Comparison of ENCODE assay signal across 8 cellular contexts in genomic region chr11:68750197-68750987, GRCh38. TPM values are rescaled to one million over a fixed set of nuclear protein-coding genes. Genes with fewer than 3 reads are reported as not detected.
DNase-seq lines count a peak whose midpoint lies in the region; ATAC-seq and TF ChIP-seq lines count a peak whose summit lies in the region.

No MANE protein-coding gene starts in this region.

- H3K36me3 ChIP-seq in HUES48 (ENCODE audit: control insufficient read depth, insufficient read depth, low read length) = peaks cover 24% of the 10 kb centered on the region

- H3K4me1 Mint-ChIP-seq in WTC11 = peaks cover 61% of the 10 kb centered on the region

- peaks cover 31% of the 10 kb centered on the region for H3K4me1 ChIP-seq in HUES48 (ENCODE audit: control insufficient read depth, insufficient read depth, low read length)

- H3K27me3 Mint-ChIP-seq in WTC11 (ENCODE audit: low read depth) = no peaks in the 10 kb centered on the region

- H3K9me3 Mint-ChIP-seq in WTC11 = no peaks in the 10 kb centered on the region

- peaks cover 30% of the 10 kb centered on the region for H3K36me3 Mint-ChIP-seq in WTC11

- H3K27me3 ChIP-seq in HUES48 (ENCODE audit: control insufficient read depth, insufficient read depth, low read length) = no peaks in the 10 kb centered on the region

- H3K4me3 ChIP-seq in HUES48 (ENCODE audit: low read depth, low read length) (peak overlapping the region; percentile 69), epithelial cell of esophagus (ENCODE audit: low read length) (no peak overlapping the region)

- peak overlapping the region; percentile 88 for H3K4me3 Mint-ChIP-seq in WTC11

- H3K9ac ChIP-seq in HUES48 (ENCODE audit: low read depth, low read length) = peak overlapping the region; percentile 83

- POLR2A ChIA-PET in WTC11 (lab: Charles Lee) = interaction anchor here (0.6 to 1.2 kb wide), 4 partner anchors 9 to 290 kb away, joined by 3 to 5 read pairs (median 4); partner anchors contain the start of genes GAL and PPP6R3

- ATAC-seq in WTC11 (peak; percentile 58), HG03196 (IDR thresholded peaks at IDR 0.05; ENCODE audit: unreplicated experiment) (no peak)

- no peaks in the 10 kb centered on the region for H3K9me3 ChIP-seq in HUES48 (ENCODE audit: control insufficient read depth, insufficient read depth, low read length)

- no peak for TF ChIP-seq CTCF in WTC11 (IDR thresholded peaks at IDR 0.05)
- no peak for TF ChIP-seq CTCF in epithelial cell of esophagus (IDR thresholded peaks at IDR 0.05; ENCODE audit: insufficient read depth, low read depth, low read length, missing control alignments)

- H3K27ac Mint-ChIP-seq in WTC11 = peak overlapping the region; percentile 100

- CTCF ChIA-PET in WTC11 (lab: Charles Lee) = interaction anchor here (0.8 to 3.5 kb wide), 4 partner anchors 26 to 118 kb away, joined by 3 to 22 read pairs (median 6); no protein-coding TSS in a partner anchor

- peak overlapping the region; percentile 82 for H3K27ac ChIP-seq in HUES48 (ENCODE audit: low read depth, low read length)

- peak; percentile 94 for DNase-seq in WTC11 (ENCODE audit: low spot score)
- peak; percentile 7 for DNase-seq in epithelial cell of esophagus (ENCODE audit: low read depth)
- peak; percentile 79 for DNase-seq in retina
- no peak for DNase-seq in SIG-M5 treated with dmso at 0.1 percent for 504 hours (lab: John Stamatoyannopoulos, UW; ENCODE audit: unreplicated experiment)
- DNase-seq in hepatic stellate cell (ENCODE audit: low spot score) = no peak
- DNase-seq in kidney tubule cell (ENCODE audit: low spot score) = no peak

TF ChIP-seq in WTC11, 78 proteins besides CTCF, POLR2A, EP300 and RAD21 (continues in another document):
- TF ChIP-seq ZNF317 (CRISPR knock-in tag; IDR thresholded peaks at IDR 0.05; ENCODE audit: borderline replicate concordance, low read depth) = 0 out of 2 replicates have a peak, but pooled peaks have one; percentile 34
- TF ChIP-seq, protein P1, sequence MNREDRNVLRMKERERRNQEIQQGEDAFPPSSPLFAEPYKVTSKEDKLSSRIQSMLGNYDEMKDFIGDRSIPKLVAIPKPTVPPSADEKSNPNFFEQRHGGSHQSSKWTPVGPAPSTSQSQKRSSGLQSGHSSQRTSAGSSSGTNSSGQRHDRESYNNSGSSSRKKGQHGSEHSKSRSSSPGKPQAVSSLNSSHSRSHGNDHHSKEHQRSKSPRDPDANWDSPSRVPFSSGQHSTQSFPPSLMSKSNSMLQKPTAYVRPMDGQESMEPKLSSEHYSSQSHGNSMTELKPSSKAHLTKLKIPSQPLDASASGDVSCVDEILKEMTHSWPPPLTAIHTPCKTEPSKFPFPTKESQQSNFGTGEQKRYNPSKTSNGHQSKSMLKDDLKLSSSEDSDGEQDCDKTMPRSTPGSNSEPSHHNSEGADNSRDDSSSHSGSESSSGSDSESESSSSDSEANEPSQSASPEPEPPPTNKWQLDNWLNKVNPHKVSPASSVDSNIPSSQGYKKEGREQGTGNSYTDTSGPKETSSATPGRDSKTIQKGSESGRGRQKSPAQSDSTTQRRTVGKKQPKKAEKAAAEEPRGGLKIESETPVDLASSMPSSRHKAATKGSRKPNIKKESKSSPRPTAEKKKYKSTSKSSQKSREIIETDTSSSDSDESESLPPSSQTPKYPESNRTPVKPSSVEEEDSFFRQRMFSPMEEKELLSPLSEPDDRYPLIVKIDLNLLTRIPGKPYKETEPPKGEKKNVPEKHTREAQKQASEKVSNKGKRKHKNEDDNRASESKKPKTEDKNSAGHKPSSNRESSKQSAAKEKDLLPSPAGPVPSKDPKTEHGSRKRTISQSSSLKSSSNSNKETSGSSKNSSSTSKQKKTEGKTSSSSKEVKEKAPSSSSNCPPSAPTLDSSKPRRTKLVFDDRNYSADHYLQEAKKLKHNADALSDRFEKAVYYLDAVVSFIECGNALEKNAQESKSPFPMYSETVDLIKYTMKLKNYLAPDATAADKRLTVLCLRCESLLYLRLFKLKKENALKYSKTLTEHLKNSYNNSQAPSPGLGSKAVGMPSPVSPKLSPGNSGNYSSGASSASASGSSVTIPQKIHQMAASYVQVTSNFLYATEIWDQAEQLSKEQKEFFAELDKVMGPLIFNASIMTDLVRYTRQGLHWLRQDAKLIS (CRISPR knock-in tag; IDR thresholded peaks at IDR 0.05; ENCODE audit: borderline replicate concordance) = no peak
- peak; percentile 55 for TF ChIP-seq FOXP4 (CRISPR knock-in tag; IDR thresholded peaks at IDR 0.05)
- TF ChIP-seq MYBL2 (CRISPR knock-in tag; IDR thresholded peaks at IDR 0.05) = peak; percentile 69
- no peak for TF ChIP-seq SOX15 (CRISPR knock-in tag; IDR thresholded peaks at IDR 0.05)
- TF ChIP-seq SMAD3 (CRISPR knock-in tag; IDR thresholded peaks at IDR 0.05; ENCODE audit: borderline replicate concordance) = peak; percentile 29; the same call in 1 of the 2 replicates
- TF ChIP-seq NFE2L1 (CRISPR knock-in tag; IDR thresholded peaks at IDR 0.05) = peak; percentile 76
- TF ChIP-seq, protein P2, sequence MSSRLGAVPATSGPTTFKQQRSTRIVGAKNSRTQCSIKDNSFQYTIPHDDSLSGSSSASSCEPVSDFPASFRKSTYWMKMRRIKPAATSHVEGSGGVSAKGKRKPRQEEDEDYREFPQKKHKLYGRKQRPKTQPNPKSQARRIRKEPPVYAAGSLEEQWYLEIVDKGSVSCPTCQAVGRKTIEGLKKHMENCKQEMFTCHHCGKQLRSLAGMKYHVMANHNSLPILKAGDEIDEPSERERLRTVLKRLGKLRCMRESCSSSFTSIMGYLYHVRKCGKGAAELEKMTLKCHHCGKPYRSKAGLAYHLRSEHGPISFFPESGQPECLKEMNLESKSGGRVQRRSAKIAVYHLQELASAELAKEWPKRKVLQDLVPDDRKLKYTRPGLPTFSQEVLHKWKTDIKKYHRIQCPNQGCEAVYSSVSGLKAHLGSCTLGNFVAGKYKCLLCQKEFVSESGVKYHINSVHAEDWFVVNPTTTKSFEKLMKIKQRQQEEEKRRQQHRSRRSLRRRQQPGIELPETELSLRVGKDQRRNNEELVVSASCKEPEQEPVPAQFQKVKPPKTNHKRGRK (CRISPR knock-in tag; IDR thresholded peaks at IDR 0.05; ENCODE audit: borderline replicate concordance) = no peak
- TF ChIP-seq CREM (CRISPR knock-in tag; IDR thresholded peaks at IDR 0.05) = no peak
- TF ChIP-seq ATF1 (CRISPR knock-in tag; IDR thresholded peaks at IDR 0.05) = peak; percentile 90; the same call in 1 of the 2 replicates
- no peak for TF ChIP-seq JAZF1 (CRISPR knock-in tag; IDR thresholded peaks at IDR 0.05)
- TF ChIP-seq JUN (CRISPR knock-in tag; IDR thresholded peaks at IDR 0.05) = 0 out of 2 replicates have a peak, but pooled peaks have one; percentile 28
- peak; percentile 54; the same call in 1 of the 2 replicates for TF ChIP-seq ELF4 (CRISPR knock-in tag; IDR thresholded peaks at IDR 0.05; ENCODE audit: low read depth)
- peak; percentile 74; the same call in 1 of the 2 replicates for TF ChIP-seq TEAD1 (CRISPR knock-in tag; IDR thresholded peaks at IDR 0.05)
- TF ChIP-seq ZNF263 (CRISPR knock-in tag; IDR thresholded peaks at IDR 0.05; ENCODE audit: low read depth) = peak; percentile 57; the same call in 1 of the 2 replicates
- peak; percentile 76; the same call in 1 of the 2 replicates for TF ChIP-seq HMGXB4 (CRISPR knock-in tag; IDR thresholded peaks at IDR 0.05)
- peak; percentile 59; the same call in 1 of the 2 replicates for TF ChIP-seq TEAD4 (CRISPR knock-in tag; IDR thresholded peaks at IDR 0.05)
- no peak for TF ChIP-seq ATF2 (CRISPR knock-in tag; IDR thresholded peaks at IDR 0.05; ENCODE audit: borderline replicate concordance, low read depth)
- TF ChIP-seq NR2C2 (CRISPR knock-in tag; IDR thresholded peaks at IDR 0.05) = 0 out of 2 replicates have a peak, but pooled peaks have one; percentile 14
- TF ChIP-seq FOXK1 (CRISPR knock-in tag; IDR thresholded peaks at IDR 0.05) = 0 out of 2 replicates have a peak, but pooled peaks have one; percentile 16

RNA-seq across cellular contexts. Expression of gene TESMIN, which starts 0.9 kb away (rescaled TPM):
- 78.8 to 91.9 TPM (median 85.6 TPM) in 3 replicates for total RNA-seq in WTC11 (2021)

Comparison
In these comparisons a context has a peak if more than half of its experiments do, and no peak if none do; other contexts are left out.
1. DNase-seq: peak in WTC11 (single experiment), epithelial cell of esophagus (single experiment) and retina (single experiment); none in SIG-M5 treated with dmso at 0.1 percent for 504 hours (single experiment), hepatic stellate cell (single experiment) and kidney tubule cell (single experiment).